ENCODE assay signal across 21 cellular contexts in the genomic region with DNA sequence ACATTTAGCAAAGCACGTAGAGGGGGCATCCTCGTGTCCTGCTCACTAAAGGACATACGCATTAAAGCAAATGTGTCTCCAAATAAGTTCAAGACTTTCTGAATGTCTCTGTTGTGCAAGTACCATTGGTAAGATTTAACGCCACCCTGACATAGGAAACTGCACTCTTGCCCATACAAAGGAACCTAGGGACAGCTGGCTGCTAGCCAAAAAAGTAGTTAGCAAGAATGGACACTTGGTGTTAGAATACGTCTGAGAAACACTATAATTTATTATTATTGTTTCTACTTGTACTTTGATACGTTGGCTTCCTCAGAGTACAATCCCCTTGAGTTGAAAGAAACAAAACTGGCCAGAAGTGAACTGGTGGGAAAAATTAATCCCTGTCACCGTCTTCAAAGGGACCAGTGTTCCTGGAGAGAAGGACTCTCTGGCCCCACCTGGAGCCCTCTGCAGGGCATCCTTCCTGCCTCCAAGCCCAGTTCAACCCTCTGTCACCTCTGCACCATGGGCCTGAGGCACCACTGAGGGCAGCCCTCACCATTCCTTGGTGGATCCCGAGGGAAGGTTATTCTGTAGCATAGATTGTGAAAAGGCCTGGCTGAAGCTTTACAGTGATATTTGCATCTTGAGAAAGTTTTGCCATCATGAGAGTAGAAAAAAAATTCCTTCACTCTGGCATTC. TPM values are rescaled to one million over a fixed set of nuclear protein-coding genes. Genes with fewer than 3 reads are reported as not detected.
A peak's percentile ranks its signal among the peaks of the same experiment; 100 is the strongest.
DNase-seq lines count a peak whose midpoint lies in the region; ATAC-seq and TF ChIP-seq lines count a peak whose summit lies in the region.
"Had no signal": no experiment of that assay in that cellular context is flagged by ENCODE, and none has a peak within 500 bp of the region (broad histone marks: within the 10 kb centered on the region; RNA-seq: fewer than 3 reads in every experiment).

No MANE protein-coding gene starts in this region.

- TF ChIP-seq CTCF in A673 (conservative IDR thresholded peaks at IDR 0.05; ENCODE audit: low read depth, low read length) = no peak
- peak; percentile 13 to 25; a peak in 1 of 4 replicates for TF ChIP-seq CTCF in GM23338 (conservative IDR thresholded peaks at IDR 0.05; ENCODE audit: low read depth in 2 of 2)
- TF ChIP-seq CTCF in lung (IDR thresholded peaks at IDR 0.05; ENCODE audit: control extremely low read depth, extremely low read depth) = no peak
- TF ChIP-seq CTCF in prostate gland (IDR thresholded peaks at IDR 0.05) = no peak

- H3K4me1 ChIP-seq in A673 (ENCODE audit: insufficient read depth, low read length, poor library complexity, severe bottlenecking) (peaks cover 79% of the 10 kb centered on the region), GM23338 (ENCODE audit: insufficient read depth) (peaks cover 5% of the 10 kb centered on the region), lung (ENCODE audit: control insufficient read depth in 2 of 2, insufficient read depth in 2 of 2, low read length in 2 of 2) (peaks cover 0 to 8% of the 10 kb centered on the region in 2 donors), prostate gland (replicated peaks) (no peaks in the 10 kb centered on the region)
- H3K4me1 ChIP-seq: Peyer's patch, SJSA1 had no signal

- H3K4me1 Mint-ChIP-seq in GM23338 = peaks cover 48% of the 10 kb centered on the region
- peaks cover 18% of the 10 kb centered on the region for H3K4me1 Mint-ChIP-seq in stimulated activated memory B cell treated with anti-CD40 and anti-IgM and Interleukin-4, amounts not matched to agents 10 μg/mL and 1 μg/mL and 100 μg/mL, for 72 hours

- no peak overlapping the region for H3K27ac Mint-ChIP-seq in GM23338
- H3K27ac Mint-ChIP-seq in stimulated activated memory B cell treated with anti-CD40 and anti-IgM and Interleukin-4, amounts not matched to agents 10 μg/mL and 1 μg/mL and 100 μg/mL, for 72 hours = no peak overlapping the region
- H3K27ac Mint-ChIP-seq: HFFc6 had no signal

- H3K27me3 ChIP-seq in A673 (replicated peaks; ENCODE audit: insufficient read depth, low read depth, low read length, poor library complexity) (no peaks in the 10 kb centered on the region), GM23338 (ENCODE audit: insufficient read depth) (no peaks in the 10 kb centered on the region), lung (ENCODE audit: control insufficient read depth, insufficient read depth) (no peaks in the 10 kb centered on the region), prostate gland (replicated peaks; ENCODE audit: insufficient read depth) (no peaks in the 10 kb centered on the region)
- H3K27me3 ChIP-seq: Peyer's patch had no signal

- peak; percentile 20 for DNase-seq in A673 (ENCODE audit: low spot score)
- no peak for DNase-seq in GM23338 (ENCODE audit: low spot score)
- no peak for DNase-seq in caudate nucleus (lab: John Stamatoyannopoulos, UW)
- DNase-seq in lung (ENCODE audit: low spot score) = peak; percentile 14
- no peak for DNase-seq in prostate gland (ENCODE audit: low spot score)
- DNase-seq in stimulated activated CD4-positive, alpha-beta T cell treated with anti-CD3 and anti-CD28 coated beads, Interleukin-12 subunit alpha, Interleukin-12 subunit beta, amount 100 ng/mL, for 4 hours = no peak
- DNase-seq: AML-193; DMS79 treated with DMSO at 0.1 percent for 48 hours; H7; HFFc6; KG1; NCI-H1436; NCI-H2081 treated with DMSO at 0.1 percent for 48 hours; NCI-H226; NCI-H524; NK-92 treated with Interleukin-12 subunit alpha and Interleukin-12 subunit beta, amount 100 ng/mL, for 24 hours; Peyer's patch had no signal

- H3K4me2 ChIP-seq in GM23338 = no peak overlapping the region

- CTCF ChIA-PET in A673 (lab: Charles Lee) = no interaction called here

- WGBS in lung, 2 donors = 85 to 86% methylated on average over 8 of the region's 8 CpGs
- 86% methylated on average over 8 of the region's 8 CpGs for WGBS in prostate gland

- BruUV-seq in A673 (replicated peaks; lab: Mats Ljungman, UMichigan) = no TSS peak

- POLR2A ChIA-PET in A673 (lab: Charles Lee; ENCODE audit: low non-redundant PET) = no interaction called here

- no peaks in the 10 kb centered on the region for H3K9me2 ChIP-seq in GM23338 (ENCODE audit: insufficient read depth)

- ATAC-seq in GM23338 = peak; percentile 52
- no peak for ATAC-seq in lung (ENCODE audit: insufficient read depth, low FRiP score)
- no peak for ATAC-seq in stimulated activated memory B cell treated with anti-CD40 and anti-IgM and Interleukin-4, amounts not matched to agents 10 μg/mL and 1 μg/mL and 100 μg/mL, for 72 hours
- ATAC-seq: HepG2 had no signal

- H3K27ac ChIP-seq in A673 (ENCODE audit: low read depth, low read length, poor library complexity, severe bottlenecking) = no peak overlapping the region
- no peak overlapping the region for H3K27ac ChIP-seq in GM23338 (ENCODE audit: low read depth)
- H3K27ac ChIP-seq in caudate nucleus (ENCODE audit: low read depth, low read length) = peak overlapping the region; percentile 65
- H3K27ac ChIP-seq in lung (ENCODE audit: low read depth in 1 of 2, low read length in 1 of 2) = no peak overlapping the region
- H3K27ac ChIP-seq in prostate gland = no peak overlapping the region
- H3K27ac ChIP-seq: C4-2B, Peyer's patch, SJSA1 had no signal

- no peak overlapping the region for H2AFZ ChIP-seq in GM23338

- H3F3A ChIP-seq in GM23338 (replicated peaks; ENCODE audit: low read depth) = no peaks in the 10 kb centered on the region

- H3K4me3 ChIP-seq in A673 (ENCODE audit: low read depth, low read length, poor library complexity, severe bottlenecking) (no peak overlapping the region), GM23338 (no peak overlapping the region), lung (no peak overlapping the region), prostate gland (no peak overlapping the region)
- H3K4me3 ChIP-seq: Peyer's patch, SJSA1 had no signal

- no peak overlapping the region for H3K4me3 Mint-ChIP-seq in GM23338
- H3K4me3 Mint-ChIP-seq in stimulated activated memory B cell treated with anti-CD40 and anti-IgM and Interleukin-4, amounts not matched to agents 10 μg/mL and 1 μg/mL and 100 μg/mL, for 72 hours = no peak overlapping the region
- H3K4me3 Mint-ChIP-seq: HFFc6 had no signal

- H4K20me1 ChIP-seq in GM23338 (replicated peaks; ENCODE audit: insufficient read depth) = no peaks in the 10 kb centered on the region

- no peaks in the 10 kb centered on the region for H3K79me2 ChIP-seq in GM23338 (replicated peaks; ENCODE audit: insufficient read depth)

- TF ChIP-seq POLR2A in prostate gland (IDR thresholded peaks at IDR 0.05) = no peak

- H3K9me3 Mint-ChIP-seq in GM23338 = no peaks in the 10 kb centered on the region
- H3K9me3 Mint-ChIP-seq in stimulated activated memory B cell treated with anti-CD40 and anti-IgM and Interleukin-4, amounts not matched to agents 10 μg/mL and 1 μg/mL and 100 μg/mL, for 72 hours = no peaks in the 10 kb centered on the region
- H3K9me3 Mint-ChIP-seq: HFFc6 had no signal

- no peaks in the 10 kb centered on the region for H3K9me3 ChIP-seq in A673 (ENCODE audit: low read depth, low read length, poor library complexity, severe bottlenecking)
- H3K9me3 ChIP-seq in lung (ENCODE audit: control insufficient read depth in 2 of 2, insufficient read depth in 1 of 2, low read length in 1 of 2) = no peaks in the 10 kb centered on the region
- no peaks in the 10 kb centered on the region for H3K9me3 ChIP-seq in prostate gland
- H3K9me3 ChIP-seq: Peyer's patch, SJSA1 had no signal

- no peaks in the 10 kb centered on the region for H3K36me3 Mint-ChIP-seq in GM23338 (ENCODE audit: low read depth)
- no peaks in the 10 kb centered on the region for H3K36me3 Mint-ChIP-seq in stimulated activated memory B cell treated with anti-CD40 and anti-IgM and Interleukin-4, amounts not matched to agents 10 μg/mL and 1 μg/mL and 100 μg/mL, for 72 hours

- intact Hi-C loops in A673 (cut with micrococcal nuclease; ENCODE audit: unreplicated experiment) = loop anchor here (5.0 kb wide), 1 partner anchor 119 kb away; no protein-coding TSS in a partner anchor
- intact Hi-C loops in prostate gland (cut with DNase I) = no loop called here

- H3K27me3 Mint-ChIP-seq in GM23338 (ENCODE audit: insufficient read depth, low read depth, poor library complexity) = peaks cover 14% of the 10 kb centered on the region
- H3K27me3 Mint-ChIP-seq in stimulated activated memory B cell treated with anti-CD40 and anti-IgM and Interleukin-4, amounts not matched to agents 10 μg/mL and 1 μg/mL and 100 μg/mL, for 72 hours = no peaks in the 10 kb centered on the region

- no peaks in the 10 kb centered on the region for H3K36me3 ChIP-seq in A673 (ENCODE audit: insufficient read depth, low read length, poor library complexity, severe bottlenecking)
- no peaks in the 10 kb centered on the region for H3K36me3 ChIP-seq in GM23338 (ENCODE audit: insufficient read depth)
- no peaks in the 10 kb centered on the region for H3K36me3 ChIP-seq in lung (ENCODE audit: control insufficient read depth in 2 of 2, insufficient read depth in 2 of 2, low read length in 2 of 2)
- H3K36me3 ChIP-seq in prostate gland = no peaks in the 10 kb centered on the region
- H3K36me3 ChIP-seq: Peyer's patch, SJSA1 had no signal

TF ChIP-seq in GM23338, 12 proteins besides CTCF, POLR2A, EP300 and RAD21 (continues in another document):
- no peak for TF ChIP-seq JUNB (IDR thresholded peaks at IDR 0.05; ENCODE audit: unreplicated experiment)
- no peak for TF ChIP-seq ZNF114 (CRISPR knock-in tag; IDR thresholded peaks at IDR 0.05)
- no peak for TF ChIP-seq STAT1 (IDR thresholded peaks at IDR 0.05; ENCODE audit: unreplicated experiment)
- no peak for TF ChIP-seq CREB1 (CRISPR knock-in tag; IDR thresholded peaks at IDR 0.05; ENCODE audit: low read depth)

RNA-seq across cellular contexts. Expression of a gene that starts 51.4 kb away (rescaled TPM):
- total RNA-seq in A673 (2021) (333 and 355 TPM in 2 replicates), lung (10 to 100 TPM; 46.1 to 77.4 TPM), prostate gland (100 to 1,000 TPM in 1 of 2 donors, 10 to 100 TPM in 1; 41.0 to 126 TPM)
- 0.97 and 1.0 TPM in 2 replicates for total RNA-seq in GM23338 (2014; rRNA removed; shearing (Covaris generic))
- polyA plus RNA-seq in GM23338 (2016; fragmentation: Nextera tagmentation; extraction: Ambion mirVana) (0.31 and 0.61 TPM in 2 replicates), lung (10 to 100 TPM in 1 of 2 donors, 1 to 10 TPM in 1; 6.8 to 12.5 TPM)
- total RNA-seq: SJSA1 had no signal

Comparison
In these comparisons a context has a peak if more than half of its experiments do, and no peak if none do; other contexts are left out.
1. DNase-seq: peak in A673 (single experiment) and lung (single experiment); none in GM23338 (single experiment), caudate nucleus (0 of 61), prostate gland (single experiment) and stimulated activated CD4-positive, alpha-beta T cell treated with anti-CD3 and anti-CD28 coated beads, Interleukin-12 subunit alpha, Interleukin-12 subunit beta, amount 100 ng/mL, for 4 hours (single experiment).
2. CTCF ChIP-seq: peak in GM23338 (2 of 2); none in A673 (single experiment), lung (single experiment) and prostate gland (0 of 4).
3. RNA of a gene that starts 51.4 kb away (total RNA-seq): 333 to 355 TPM in A673, 41.0 to 126 TPM in prostate gland and 46.1 to 77.4 TPM in lung; 0.97 to 1.0 TPM in GM23338; every median in the first group is over 10 times any median in the second.